In genomic region chr2:119223521-119224390, GRCh38 we compare ENCODE assay signal across 8 cellular contexts. TPM values are rescaled to one million over a fixed set of nuclear protein-coding genes. Genes with fewer than 3 reads are reported as not detected.
DNase-seq lines count a peak whose midpoint lies in the region; ATAC-seq, FAIRE-seq and TF ChIP-seq lines count a peak whose summit lies in the region.

STEAP3 (plus strand) TSS chr2:119223834; CDS start chr2:119231013, 7,179 bp downstream.

- no peaks in the 10 kb centered on the region for H3K9me3 Mint-ChIP-seq in central memory CD8-positive, alpha-beta T cell

- no peaks in the 10 kb centered on the region for H3K36me3 Mint-ChIP-seq in central memory CD8-positive, alpha-beta T cell (ENCODE audit: insufficient read depth)

- H3K36me3 ChIP-seq in ES-I3 (ENCODE audit: insufficient read depth, low read length) (no peaks in the 10 kb centered on the region), NT2/D1 (ENCODE audit: insufficient read depth, insufficient read length, low read length) (peaks cover 10% of the 10 kb centered on the region), kidney (ENCODE audit: control insufficient read depth in 1 of 2, insufficient read depth in 2 of 2, low read length in 2 of 2) (no peaks in the 10 kb centered on the region), spleen (no peaks in the 10 kb centered on the region)

- H3K27ac Mint-ChIP-seq in central memory CD8-positive, alpha-beta T cell (ENCODE audit: low read depth): no peak within 1 kb of the TSS

- peaks cover 71% of the 10 kb centered on the region for H3K27me3 Mint-ChIP-seq in central memory CD8-positive, alpha-beta T cell

- no peak for TF ChIP-seq POLR2A in spleen (IDR thresholded peaks at IDR 0.05)

- intact Hi-C loops in kidney (cut with DNase I) (no loop called here), spleen (cut with DNase I; ENCODE audit: low total_unique reads) (no loop called here)

- H3K27me3 ChIP-seq in NT2/D1 (ENCODE audit: insufficient read depth, insufficient read length) (peaks cover 8% of the 10 kb centered on the region), spleen (replicated peaks in 1 of 7) (peaks cover 0 to 44% (median 11%) of the 10 kb centered on the region in 7 donors)

- H3K9me3 ChIP-seq in ES-I3 (ENCODE audit: control insufficient read depth, insufficient read depth, low read length): no peaks in the 10 kb centered on the region
- no peaks in the 10 kb centered on the region for H3K9me3 ChIP-seq in NT2/D1 (ENCODE audit: insufficient read depth, low read length)
- no peaks in the 10 kb centered on the region for H3K9me3 ChIP-seq in kidney (ENCODE audit: control insufficient read depth in 1 of 2, low read length in 2 of 2)
- H3K9me3 ChIP-seq in spleen: no peaks in the 10 kb centered on the region

- H3K4me1 Mint-ChIP-seq in central memory CD8-positive, alpha-beta T cell: no peaks in the 10 kb centered on the region

- H3K27ac ChIP-seq in kidney (ENCODE audit: low read depth in 2 of 2, low read length in 2 of 2) (no peak within 1 kb of the TSS), spleen (peak within 1 kb of the TSS in 1 of 8 donors; percentile 41)

- TF ChIP-seq CTCF in kidney (IDR thresholded peaks at IDR 0.05; ENCODE audit: borderline replicate concordance, extremely low read depth, insufficient read depth) (no peak), spleen (IDR thresholded peaks at IDR 0.05 in 8 of 11, conservative IDR thresholded peaks at IDR 0.05 in 3 of 11) (no peak)

- peak within 1 kb of the TSS; percentile 55 for H3K4me3 Mint-ChIP-seq in central memory CD8-positive, alpha-beta T cell

- H3K9ac ChIP-seq in ES-I3 (ENCODE audit: low read depth, low read length) (peak within 1 kb of the TSS; percentile 78), NT2/D1 (ENCODE audit: insufficient read length, low read depth) (peak within 1 kb of the TSS; percentile 84), kidney (ENCODE audit: low read length in 2 of 2) (peak within 1 kb of the TSS; percentile 26 to 55)

- H3K4me1 ChIP-seq in ES-I3 (ENCODE audit: insufficient read depth, low read length) (peaks cover 22% of the 10 kb centered on the region), NT2/D1 (ENCODE audit: insufficient read depth, insufficient read length) (peaks cover 19% of the 10 kb centered on the region), kidney (ENCODE audit: control insufficient read depth in 1 of 2, insufficient read depth in 1 of 2, low read depth in 1 of 2, low read length in 2 of 2) (peaks cover 10 to 15% of the 10 kb centered on the region in 2 donors), spleen (peaks cover 0 to 30% (median 20%) of the 10 kb centered on the region in 6 donors)

- no peak for FAIRE-seq in kidney (lab: Jason Lieb, UNC)

- DNase-seq in NT2/D1 (ENCODE audit: low read depth, low spot score) (peak; percentile 74), kidney (peak; percentile 93), spleen (peak; percentile 92), foreskin melanocyte (no peak)
- no peak for DNase-seq in central memory CD8-positive, alpha-beta T cell (ENCODE audit: low spot score in 2 of 2)

- ATAC-seq in GM19438 (IDR thresholded peaks at IDR 0.05; ENCODE audit: low read depth, unreplicated experiment) (peak; percentile 82), HG03432 (IDR thresholded peaks at IDR 0.05; ENCODE audit: unreplicated experiment) (peak; percentile 90)
- ATAC-seq in central memory CD8-positive, alpha-beta T cell (replicated peaks; ENCODE audit: extremely low read depth, poor library complexity, severe bottlenecking): peak; percentile 28

- H3K4me3 ChIP-seq in NT2/D1 (ENCODE audit: insufficient read length, low read depth) (peak within 1 kb of the TSS; percentile 68), kidney (ENCODE audit: low read length in 2 of 2) (peak within 1 kb of the TSS; percentile 45 to 62), spleen (peak within 1 kb of the TSS; percentile 38 to 81 (median 58))

- 0 to 1% (median 0%) methylated on average over 14 to 89 of the region's 89 CpGs for WGBS in spleen, 5 donors

RNA-seq across cellular contexts. Expression of gene STEAP3, which starts in this region (rescaled TPM):
- total RNA-seq in kidney (25.4 TPM), spleen (1 to 10 TPM in 5 of 7 donors, under 1 TPM in 2; 0.68 to 3.6 (median 2.2) TPM)
- polyA plus RNA-seq in kidney (ENCODE audit: insufficient read depth, low read depth, low replicate concordance) (6.7 TPM), spleen (1 to 10 TPM in 1 of 3 donors, under 1 TPM in 2; 0.26 to 1.0 (median 0.50) TPM)

Comparison
In these comparisons a context has a peak if more than half of its experiments do, and no peak if none do; other contexts are left out.
1. ATAC-seq: peak in every context shown above with its lines; median percentile 90 in HG03432; 82 in GM19438; 28 in central memory CD8-positive, alpha-beta T cell.
2. DNase-seq: peak in NT2/D1 (single experiment), kidney (single experiment) and spleen (single experiment); none in central memory CD8-positive, alpha-beta T cell (0 of 2) and foreskin melanocyte (single experiment).
3. Peak in every context shown above with its lines, with median percentiles within 50 percentile points of each other: H3K9ac ChIP-seq and H3K4me3 ChIP-seq.